In the genomic region with DNA sequence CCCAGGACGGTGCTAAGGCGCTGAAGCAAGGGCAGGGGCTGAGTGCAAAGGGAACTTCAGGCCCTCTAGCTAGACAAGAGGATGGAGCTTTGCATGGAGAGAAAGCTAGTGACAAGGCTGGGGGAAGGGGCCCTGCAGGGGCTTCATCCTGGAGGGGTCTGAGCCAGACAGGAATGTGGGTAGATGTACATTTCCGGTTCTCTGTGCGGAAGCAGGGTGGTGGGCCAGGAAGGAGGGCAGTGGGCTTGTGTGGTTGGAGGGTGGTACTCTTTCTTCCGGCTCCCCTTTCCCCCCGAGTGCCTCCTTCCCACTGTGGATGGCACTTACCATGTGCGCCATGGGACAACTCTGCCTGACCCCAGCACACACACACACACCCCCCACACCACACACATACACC, we compare ENCODE assay signal across 1 cellular context.
TF ChIP-seq lines count a peak whose summit lies in the region.

No MANE protein-coding gene starts in this region.

TF ChIP-seq in GM23338, 12 proteins besides CTCF, POLR2A, EP300 and RAD21:
- TF ChIP-seq, protein P1, sequence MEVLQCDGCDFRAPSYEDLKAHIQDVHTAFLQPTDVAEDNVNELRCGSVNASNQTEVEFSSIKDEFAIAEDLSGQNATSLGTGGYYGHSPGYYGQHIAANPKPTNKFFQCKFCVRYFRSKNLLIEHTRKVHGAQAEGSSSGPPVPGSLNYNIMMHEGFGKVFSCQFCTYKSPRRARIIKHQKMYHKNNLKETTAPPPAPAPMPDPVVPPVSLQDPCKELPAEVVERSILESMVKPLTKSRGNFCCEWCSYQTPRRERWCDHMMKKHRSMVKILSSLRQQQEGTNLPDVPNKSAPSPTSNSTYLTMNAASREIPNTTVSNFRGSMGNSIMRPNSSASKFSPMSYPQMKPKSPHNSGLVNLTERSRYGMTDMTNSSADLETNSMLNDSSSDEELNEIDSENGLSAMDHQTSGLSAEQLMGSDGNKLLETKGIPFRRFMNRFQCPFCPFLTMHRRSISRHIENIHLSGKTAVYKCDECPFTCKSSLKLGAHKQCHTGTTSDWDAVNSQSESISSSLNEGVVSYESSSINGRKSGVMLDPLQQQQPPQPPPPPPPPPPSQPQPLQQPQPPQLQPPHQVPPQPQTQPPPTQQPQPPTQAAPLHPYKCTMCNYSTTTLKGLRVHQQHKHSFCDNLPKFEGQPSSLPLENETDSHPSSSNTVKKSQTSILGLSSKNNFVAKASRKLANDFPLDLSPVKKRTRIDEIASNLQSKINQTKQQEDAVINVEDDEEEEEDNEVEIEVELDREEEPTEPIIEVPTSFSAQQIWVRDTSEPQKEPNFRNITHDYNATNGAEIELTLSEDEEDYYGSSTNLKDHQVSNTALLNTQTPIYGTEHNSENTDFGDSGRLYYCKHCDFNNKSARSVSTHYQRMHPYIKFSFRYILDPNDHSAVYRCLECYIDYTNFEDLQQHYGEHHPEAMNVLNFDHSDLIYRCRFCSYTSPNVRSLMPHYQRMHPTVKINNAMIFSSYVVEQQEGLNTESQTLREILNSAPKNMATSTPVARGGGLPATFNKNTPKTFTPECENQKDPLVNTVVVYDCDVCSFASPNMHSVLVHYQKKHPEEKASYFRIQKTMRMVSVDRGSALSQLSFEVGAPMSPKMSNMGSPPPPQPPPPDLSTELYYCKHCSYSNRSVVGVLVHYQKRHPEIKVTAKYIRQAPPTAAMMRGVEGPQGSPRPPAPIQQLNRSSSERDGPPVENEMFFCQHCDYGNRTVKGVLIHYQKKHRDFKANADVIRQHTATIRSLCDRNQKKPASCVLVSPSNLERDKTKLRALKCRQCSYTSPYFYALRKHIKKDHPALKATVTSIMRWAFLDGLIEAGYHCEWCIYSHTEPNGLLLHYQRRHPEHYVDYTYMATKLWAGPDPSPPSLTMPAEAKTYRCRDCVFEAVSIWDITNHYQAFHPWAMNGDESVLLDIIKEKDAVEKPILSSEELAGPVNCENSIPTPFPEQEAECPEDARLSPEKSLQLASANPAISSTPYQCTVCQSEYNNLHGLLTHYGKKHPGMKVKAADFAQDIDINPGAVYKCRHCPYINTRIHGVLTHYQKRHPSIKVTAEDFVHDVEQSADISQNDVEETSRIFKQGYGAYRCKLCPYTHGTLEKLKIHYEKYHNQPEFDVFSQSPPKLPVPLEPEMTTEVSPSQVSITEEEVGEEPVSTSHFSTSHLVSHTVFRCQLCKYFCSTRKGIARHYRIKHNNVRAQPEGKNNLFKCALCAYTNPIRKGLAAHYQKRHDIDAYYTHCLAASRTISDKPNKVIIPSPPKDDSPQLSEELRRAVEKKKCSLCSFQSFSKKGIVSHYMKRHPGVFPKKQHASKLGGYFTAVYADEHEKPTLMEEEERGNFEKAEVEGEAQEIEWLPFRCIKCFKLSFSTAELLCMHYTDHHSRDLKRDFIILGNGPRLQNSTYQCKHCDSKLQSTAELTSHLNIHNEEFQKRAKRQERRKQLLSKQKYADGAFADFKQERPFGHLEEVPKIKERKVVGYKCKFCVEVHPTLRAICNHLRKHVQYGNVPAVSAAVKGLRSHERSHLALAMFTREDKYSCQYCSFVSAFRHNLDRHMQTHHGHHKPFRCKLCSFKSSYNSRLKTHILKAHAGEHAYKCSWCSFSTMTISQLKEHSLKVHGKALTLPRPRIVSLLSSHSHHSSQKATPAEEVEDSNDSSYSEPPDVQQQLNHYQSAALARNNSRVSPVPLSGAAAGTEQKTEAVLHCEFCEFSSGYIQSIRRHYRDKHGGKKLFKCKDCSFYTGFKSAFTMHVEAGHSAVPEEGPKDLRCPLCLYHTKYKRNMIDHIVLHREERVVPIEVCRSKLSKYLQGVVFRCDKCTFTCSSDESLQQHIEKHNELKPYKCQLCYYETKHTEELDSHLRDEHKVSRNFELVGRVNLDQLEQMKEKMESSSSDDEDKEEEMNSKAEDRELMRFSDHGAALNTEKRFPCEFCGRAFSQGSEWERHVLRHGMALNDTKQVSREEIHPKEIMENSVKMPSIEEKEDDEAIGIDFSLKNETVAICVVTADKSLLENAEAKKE (CRISPR knock-in tag; IDR thresholded peaks at IDR 0.05), result no peak
- TF ChIP-seq NANOG (IDR thresholded peaks at IDR 0.05; ENCODE audit: borderline replicate concordance), result no peak
- no peak for TF ChIP-seq STAT1 (IDR thresholded peaks at IDR 0.05; ENCODE audit: unreplicated experiment)
- no peak for TF ChIP-seq EZH2 (IDR thresholded peaks at IDR 0.05; ENCODE audit: low read depth, unreplicated experiment)
- no peak for TF ChIP-seq EZH2phosphoT487 (IDR thresholded peaks at IDR 0.05; ENCODE audit: unreplicated experiment)
- TF ChIP-seq ZNF114 (CRISPR knock-in tag; IDR thresholded peaks at IDR 0.05), result no peak
- no peak for TF ChIP-seq JUNB (IDR thresholded peaks at IDR 0.05; ENCODE audit: unreplicated experiment)
- TF ChIP-seq CREB1 (CRISPR knock-in tag; IDR thresholded peaks at IDR 0.05; ENCODE audit: low read depth), result no peak
- TF ChIP-seq ZNF331 (CRISPR knock-in tag; IDR thresholded peaks at IDR 0.05; ENCODE audit: low read depth), result no peak
- TF ChIP-seq, protein P2, sequence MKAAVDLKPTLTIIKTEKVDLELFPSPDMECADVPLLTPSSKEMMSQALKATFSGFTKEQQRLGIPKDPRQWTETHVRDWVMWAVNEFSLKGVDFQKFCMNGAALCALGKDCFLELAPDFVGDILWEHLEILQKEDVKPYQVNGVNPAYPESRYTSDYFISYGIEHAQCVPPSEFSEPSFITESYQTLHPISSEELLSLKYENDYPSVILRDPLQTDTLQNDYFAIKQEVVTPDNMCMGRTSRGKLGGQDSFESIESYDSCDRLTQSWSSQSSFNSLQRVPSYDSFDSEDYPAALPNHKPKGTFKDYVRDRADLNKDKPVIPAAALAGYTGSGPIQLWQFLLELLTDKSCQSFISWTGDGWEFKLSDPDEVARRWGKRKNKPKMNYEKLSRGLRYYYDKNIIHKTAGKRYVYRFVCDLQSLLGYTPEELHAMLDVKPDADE (IDR thresholded peaks at IDR 0.05), result no peak
- TF ChIP-seq, protein P3, sequence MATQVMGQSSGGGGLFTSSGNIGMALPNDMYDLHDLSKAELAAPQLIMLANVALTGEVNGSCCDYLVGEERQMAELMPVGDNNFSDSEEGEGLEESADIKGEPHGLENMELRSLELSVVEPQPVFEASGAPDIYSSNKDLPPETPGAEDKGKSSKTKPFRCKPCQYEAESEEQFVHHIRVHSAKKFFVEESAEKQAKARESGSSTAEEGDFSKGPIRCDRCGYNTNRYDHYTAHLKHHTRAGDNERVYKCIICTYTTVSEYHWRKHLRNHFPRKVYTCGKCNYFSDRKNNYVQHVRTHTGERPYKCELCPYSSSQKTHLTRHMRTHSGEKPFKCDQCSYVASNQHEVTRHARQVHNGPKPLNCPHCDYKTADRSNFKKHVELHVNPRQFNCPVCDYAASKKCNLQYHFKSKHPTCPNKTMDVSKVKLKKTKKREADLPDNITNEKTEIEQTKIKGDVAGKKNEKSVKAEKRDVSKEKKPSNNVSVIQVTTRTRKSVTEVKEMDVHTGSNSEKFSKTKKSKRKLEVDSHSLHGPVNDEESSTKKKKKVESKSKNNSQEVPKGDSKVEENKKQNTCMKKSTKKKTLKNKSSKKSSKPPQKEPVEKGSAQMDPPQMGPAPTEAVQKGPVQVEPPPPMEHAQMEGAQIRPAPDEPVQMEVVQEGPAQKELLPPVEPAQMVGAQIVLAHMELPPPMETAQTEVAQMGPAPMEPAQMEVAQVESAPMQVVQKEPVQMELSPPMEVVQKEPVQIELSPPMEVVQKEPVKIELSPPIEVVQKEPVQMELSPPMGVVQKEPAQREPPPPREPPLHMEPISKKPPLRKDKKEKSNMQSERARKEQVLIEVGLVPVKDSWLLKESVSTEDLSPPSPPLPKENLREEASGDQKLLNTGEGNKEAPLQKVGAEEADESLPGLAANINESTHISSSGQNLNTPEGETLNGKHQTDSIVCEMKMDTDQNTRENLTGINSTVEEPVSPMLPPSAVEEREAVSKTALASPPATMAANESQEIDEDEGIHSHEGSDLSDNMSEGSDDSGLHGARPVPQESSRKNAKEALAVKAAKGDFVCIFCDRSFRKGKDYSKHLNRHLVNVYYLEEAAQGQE (IDR thresholded peaks at IDR 0.05; ENCODE audit: unreplicated experiment), result no peak
- no peak for TF ChIP-seq POLR2AphosphoS5 (IDR thresholded peaks at IDR 0.05; ENCODE audit: low read depth)
